ENCODE assay signal across 24 cellular contexts in genomic region chr17:35315971-35316370, GRCh38. TPM values are rescaled to one million over a fixed set of nuclear protein-coding genes. Genes with fewer than 3 reads are reported as not detected.
DNase-seq lines count a peak whose midpoint lies in the region; ATAC-seq and TF ChIP-seq lines count a peak whose summit lies in the region.
"Had no signal": no experiment of that assay in that cellular context is flagged by ENCODE, and none has a peak within 500 bp of the region (broad histone marks: within the 10 kb centered on the region; RNA-seq: fewer than 3 reads in every experiment).

No MANE protein-coding gene starts in this region.

- no peak overlapping the region for H2AFZ ChIP-seq in PC-3 (ENCODE audit: low read length)
- H2AFZ ChIP-seq: PC-9 had no signal

- H3F3A ChIP-seq in PC-3 (ENCODE audit: low read length, unreplicated experiment): no peaks in the 10 kb centered on the region

- WGBS in heart left ventricle, 4 donors: 91 to 95% (median 93%) methylated on average over 2 of the region's 2 CpGs

- DNase-seq in heart left ventricle (no peak), right atrium auricular region (ENCODE audit: low spot score) (no peak), PC-3 (no peak), myocyte (ENCODE audit: low read depth) (peak; percentile 54), gastrocnemius medialis (no peak), activated gamma-delta T cell (lab: John Stamatoyannopoulos, UW) (no peak)
- DNase-seq in NK-92 treated with Interleukin-12 subunit alpha and Interleukin-12 subunit beta, amount 100 ng/mL, for 24 hours (lab: John Stamatoyannopoulos, UW): no peak
- DNase-seq: 8988T, Caco-2, DMS 273 treated with DMSO at 0.1 percent for 48 hours, DMS79 treated with DMSO at 0.1 percent for 48 hours, H7, Karpas-422, NCI-H1417, NCI-H187, NCI-H446 treated with DMSO at 0.1 percent for 48 hours, NCI-H526 treated with DMSO at 0.1 percent for 48 hours, RPMI8226, SHP77 treated with DMSO at 0.1 percent for 48 hours had no signal

- TF ChIP-seq CTCF in heart left ventricle (IDR thresholded peaks at IDR 0.05) (no peak), right atrium auricular region (IDR thresholded peaks at IDR 0.05) (no peak), PC-3 (conservative IDR thresholded peaks at IDR 0.05; ENCODE audit: low read depth, low read length) (no peak), gastrocnemius medialis (IDR thresholded peaks at IDR 0.05 in 4 of 5, conservative IDR thresholded peaks at IDR 0.05 in 1 of 5) (no peak)

- peak overlapping the region; percentile 28; the same call in 1 of the 2 replicates for H3K4me2 ChIP-seq in PC-3 (ENCODE audit: low read length)
- H3K4me2 ChIP-seq: PC-9 had no signal

- POLR2A ChIA-PET in PC-3 (lab: Charles Lee; ENCODE audit: unreplicated experiment): no interaction called here

- H4K20me1 ChIP-seq in PC-3 (ENCODE audit: low read length): no peaks in the 10 kb centered on the region

- H3K9me2 ChIP-seq in PC-3 (replicated peaks; ENCODE audit: low read length): no peaks in the 10 kb centered on the region

- no peaks in the 10 kb centered on the region for H3K79me2 ChIP-seq in PC-3 (ENCODE audit: low read length)

- CTCF ChIA-PET in PC-3 (lab: Charles Lee): no interaction called here

- H3K27ac ChIP-seq in heart left ventricle (peak overlapping the region in 9 of 12 donors; percentile 61 to 87 (median 79)), right atrium auricular region (peak overlapping the region in 1 of 2 donors; percentile 74), PC-3 (ENCODE audit: low read length) (no peak overlapping the region), gastrocnemius medialis (peak overlapping the region; percentile 79 to 88 (median 85))
- H3K27ac ChIP-seq: C4-2B, PC-9 had no signal

- in situ Hi-C loops in gastrocnemius medialis (cut with MboI; ENCODE audit: low sequenced_read_pairs in 4 of 4): loop anchor here in 1 of 4 donors (10.0 kb wide), 1 partner anchor 429 kb away; no protein-coding TSS in a partner anchor

- intact Hi-C loops in heart left ventricle (cut with DNase I) (loop anchor here in 8 of 10 donors (2.0 to 10.0 kb wide), 9 partner anchors 25 to 223 kb away; partner anchors contain the start of genes SLFN11 (in 2 of the 8), SLFN12 (in 2 of the 8), SLFN13 (in 1 of the 8) and SLFN5 (in 1 of the 8)), PC-3 (cut with micrococcal nuclease) (loop anchor here (10.0 kb wide), 1 partner anchor 61 kb away; no protein-coding TSS in a partner anchor), gastrocnemius medialis (cut with DNase I; ENCODE audit: low total_unique reads) (loop anchor here (2.0 kb wide), 2 partner anchors 31 to 73 kb away; partner anchors contain the start of gene SLFN5)

- peaks cover 0 to 40% (median 31%) of the 10 kb centered on the region in 12 donors for H3K4me1 ChIP-seq in heart left ventricle
- H3K4me1 ChIP-seq in right atrium auricular region: peaks cover 0 to 32% of the 10 kb centered on the region in 2 donors
- peaks cover 17% of the 10 kb centered on the region; the same call in 1 of the 2 replicates for H3K4me1 ChIP-seq in PC-3 (ENCODE audit: insufficient read depth, low read length)
- H3K4me1 ChIP-seq in gastrocnemius medialis: peaks cover 23 to 44% of the 10 kb centered on the region in 2 donors
- H3K4me1 ChIP-seq: Caco-2 had no signal

- H3K36me3 ChIP-seq in heart left ventricle (no peaks in the 10 kb centered on the region), right atrium auricular region (no peaks in the 10 kb centered on the region), PC-3 (ENCODE audit: low read depth, low read length) (no peaks in the 10 kb centered on the region), gastrocnemius medialis (no peaks in the 10 kb centered on the region)

- H3K27me3 ChIP-seq in heart left ventricle (no peaks in the 10 kb centered on the region), right atrium auricular region (no peaks in the 10 kb centered on the region), PC-3 (ENCODE audit: low read length) (no peaks in the 10 kb centered on the region), gastrocnemius medialis (no peaks in the 10 kb centered on the region)

- ATAC-seq in heart left ventricle (no peak), PC-3 (no peak), gastrocnemius medialis (no peak), HG03039 (IDR thresholded peaks at IDR 0.05; ENCODE audit: unreplicated experiment) (no peak)
- ATAC-seq: GM12878 had no signal

- BruUV-seq in PC-3 (replicated peaks; lab: Mats Ljungman, UMichigan): no TSS peak

- H3K4me3 ChIP-seq in heart left ventricle: no peak overlapping the region
- H3K4me3 ChIP-seq in right atrium auricular region: no peak overlapping the region
- no peak overlapping the region for H3K4me3 ChIP-seq in PC-3 (ENCODE audit: low read length)
- peak overlapping the region in 1 of 4 donors; percentile 58 for H3K4me3 ChIP-seq in gastrocnemius medialis
- H3K4me3 ChIP-seq: GM12878, PC-9 had no signal

- no peak for TF ChIP-seq POLR2A in heart left ventricle (IDR thresholded peaks at IDR 0.05)
- no peak for TF ChIP-seq POLR2A in gastrocnemius medialis (IDR thresholded peaks at IDR 0.05)

- H3K9me3 ChIP-seq in heart left ventricle (no peaks in the 10 kb centered on the region), right atrium auricular region (no peaks in the 10 kb centered on the region), PC-3 (ENCODE audit: low read length) (no peaks in the 10 kb centered on the region), gastrocnemius medialis (no peaks in the 10 kb centered on the region)
- H3K9me3 ChIP-seq: Caco-2 had no signal

- H3K9ac ChIP-seq in PC-3 (ENCODE audit: low read length): no peak overlapping the region

RNA-seq across cellular contexts. Expression of gene SLFN11, which starts 57.5 kb away (rescaled TPM):
- total RNA-seq in heart left ventricle: 10 to 100 TPM; 15.3 to 46.0 (median 17.5) TPM
- polyA plus RNA-seq in heart left ventricle: 1 to 10 TPM; 6.4 to 7.8 TPM
- total RNA-seq in right atrium auricular region: 10 to 100 TPM; 19.8 to 20.8 TPM
- 7.5 and 13.9 TPM in 2 replicates for total RNA-seq in PC-3 (2014; rRNA removed)
- total RNA-seq in myocyte: 6.5 and 15.1 TPM in 2 replicates
- 6.0 TPM for polyA plus RNA-seq in myocyte (2012)
- total RNA-seq in gastrocnemius medialis: 10 to 100 TPM in 2 of 4 donors, 1 to 10 TPM in 2; 8.9 to 11.8 (median 10.0) TPM
- total RNA-seq: Caco-2, MCF 10A had no signal
